In the genomic region with DNA sequence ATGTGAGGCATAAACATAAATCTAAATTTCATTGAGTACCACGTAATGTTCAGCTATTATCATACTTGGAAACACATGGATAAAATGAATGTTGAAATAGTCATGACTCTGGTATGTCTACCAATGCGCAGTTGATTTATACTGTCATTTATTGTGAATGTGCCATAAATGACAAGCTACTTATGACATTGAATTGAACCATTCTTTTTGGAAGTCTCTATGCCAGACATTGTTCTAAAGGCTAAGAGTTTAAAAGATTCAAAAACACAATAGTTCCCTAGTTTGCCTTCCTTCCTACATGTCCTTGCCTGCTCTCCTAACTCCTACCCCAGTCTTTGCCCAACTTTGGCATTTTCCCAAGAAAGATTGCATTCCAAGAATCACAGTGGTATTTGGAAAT, we compare ENCODE assay signal across 22 cellular contexts.
DNase-seq lines count a peak whose midpoint lies in the region; ATAC-seq, FAIRE-seq and TF ChIP-seq lines count a peak whose summit lies in the region.
"Had no signal": no experiment of that assay in that cellular context is flagged by ENCODE, and none has a peak within 500 bp of the region (broad histone marks: within the 10 kb centered on the region; RNA-seq: fewer than 3 reads in every experiment).

No MANE protein-coding gene starts in this region.

- no peak overlapping the region for H3K27ac Mint-ChIP-seq in activated CD8-positive, alpha-beta T cell treated with anti-CD3 and anti-CD28 coated beads for 36 hours
- H3K27ac Mint-ChIP-seq: activated naive CD8-positive, alpha-beta T cell treated with anti-CD3 and anti-CD28 coated beads, Interleukin-2, amount 10 ng/mL, durations not matched to agents 7 days and 5 days; activated T-helper 2 cell treated with anti-CD3 and anti-CD28 coated beads, Interferon-gamma antibody, Interleukin-2, Interleukin-4, amounts not matched to agents 10 μg/mL and 5 μg/mL and 100 μg/mL, durations not matched to agents 14 hours and 24 hours and 36 hours; T-cell had no signal

- TF ChIP-seq EP300 in A549 (IDR thresholded peaks at IDR 0.05): no peak

- no TSS peak for BruUV-seq in endothelial cell of umbilical vein (replicated peaks; lab: Mats Ljungman, UMichigan)

- H3K27me3 ChIP-seq in endothelial cell of umbilical vein (ENCODE audit: control insufficient read depth in 2 of 2, insufficient read depth in 2 of 2, low read length in 2 of 2): no peaks in the 10 kb centered on the region
- H3K27me3 ChIP-seq in right cardiac atrium (ENCODE audit: control insufficient read depth, insufficient read depth): no peaks in the 10 kb centered on the region
- H3K27me3 ChIP-seq: cardiac muscle cell had no signal

- H3K4me1 Mint-ChIP-seq in activated CD8-positive, alpha-beta T cell treated with anti-CD3 and anti-CD28 coated beads for 36 hours (ENCODE audit: low read depth): no peaks in the 10 kb centered on the region
- H3K4me1 Mint-ChIP-seq: activated naive CD8-positive, alpha-beta T cell treated with anti-CD3 and anti-CD28 coated beads, Interleukin-2, amount 10 ng/mL, durations not matched to agents 7 days and 5 days; T-cell had no signal

- H3K4me3 Mint-ChIP-seq in activated CD8-positive, alpha-beta T cell treated with anti-CD3 and anti-CD28 coated beads for 36 hours: no peak overlapping the region
- H3K4me3 Mint-ChIP-seq: activated naive CD8-positive, alpha-beta T cell treated with anti-CD3 and anti-CD28 coated beads, Interleukin-2, amount 10 ng/mL, durations not matched to agents 7 days and 5 days; T-cell had no signal

- H3K9me3 ChIP-seq in A549 (no peaks in the 10 kb centered on the region), endothelial cell of umbilical vein (replicated peaks; ENCODE audit: control insufficient read depth, insufficient read depth, low read length) (no peaks in the 10 kb centered on the region), kidney (ENCODE audit: control insufficient read depth in 1 of 2, low read length in 2 of 2) (no peaks in the 10 kb centered on the region), right cardiac atrium (ENCODE audit: control insufficient read depth, low read length) (no peaks in the 10 kb centered on the region)
- H3K9me3 ChIP-seq: HAP-1, left ventricle myocardium inferior had no signal

- H2AFZ ChIP-seq in endothelial cell of umbilical vein (ENCODE audit: low read depth, low read length): no peak overlapping the region

- H3K79me2 ChIP-seq in endothelial cell of umbilical vein (ENCODE audit: control insufficient read depth, insufficient read depth, low read length): no peaks in the 10 kb centered on the region

- CTCF ChIA-PET in A549 (lab: Yijun Ruan, JAX): no interaction called here
- CTCF ChIA-PET in endothelial cell of umbilical vein (lab: Charles Lee): no interaction called here
- CTCF ChIA-PET in activated CD8-positive, alpha-beta T cell treated with anti-CD3 and anti-CD28 coated beads for 36 hours (lab: Charles Lee): no interaction called here

- intact Hi-C loops in endothelial cell of umbilical vein (cut with micrococcal nuclease): no loop called here
- intact Hi-C loops in kidney (cut with DNase I): no loop called here
- intact Hi-C loops in right cardiac atrium (cut with DNase I): no loop called here
- intact Hi-C loops in activated CD8-positive, alpha-beta T cell treated with anti-CD3 and anti-CD28 coated beads for 36 hours (cut with micrococcal nuclease): no loop called here

- H3K4me2 ChIP-seq in A549: no peak overlapping the region
- no peak overlapping the region for H3K4me2 ChIP-seq in endothelial cell of umbilical vein (ENCODE audit: insufficient read depth, low read length)
- H3K4me2 ChIP-seq: BLaER1 had no signal

- ATAC-seq in A549 (no peak), right cardiac atrium (no peak), HG02763 (IDR thresholded peaks at IDR 0.05; ENCODE audit: unreplicated experiment) (no peak)
- ATAC-seq in activated CD8-positive, alpha-beta T cell treated with anti-CD3 and anti-CD28 coated beads for 36 hours: no peak
- ATAC-seq: HepG2, T-cell had no signal

- no peaks in the 10 kb centered on the region for H4K20me1 ChIP-seq in endothelial cell of umbilical vein (replicated peaks; ENCODE audit: control insufficient read depth, extremely low read depth, insufficient read depth, low read length)
- H4K20me1 ChIP-seq: BLaER1 had no signal

- POLR2A ChIA-PET in A549 (lab: Yijun Ruan, JAX): no interaction called here
- POLR2A ChIA-PET in endothelial cell of umbilical vein (lab: Charles Lee): no interaction called here
- POLR2A ChIA-PET in activated CD8-positive, alpha-beta T cell treated with anti-CD3 and anti-CD28 coated beads for 36 hours (lab: Charles Lee): no interaction called here

- H3K9me3 Mint-ChIP-seq in activated CD8-positive, alpha-beta T cell treated with anti-CD3 and anti-CD28 coated beads for 36 hours: no peaks in the 10 kb centered on the region
- H3K9me3 Mint-ChIP-seq: activated naive CD8-positive, alpha-beta T cell treated with anti-CD3 and anti-CD28 coated beads, Interleukin-2, amount 10 ng/mL, durations not matched to agents 7 days and 5 days; activated T-helper 2 cell treated with anti-CD3 and anti-CD28 coated beads, Interferon-gamma antibody, Interleukin-2, Interleukin-4, amounts not matched to agents 10 μg/mL and 5 μg/mL and 100 μg/mL, durations not matched to agents 14 hours and 24 hours and 36 hours; T-cell had no signal

- peak; percentile 7 for FAIRE-seq in A549 (lab: Jason Lieb, UNC)
- FAIRE-seq in endothelial cell of umbilical vein (lab: Jason Lieb, UNC): no peak
- peak; percentile 52 for FAIRE-seq in kidney (lab: Jason Lieb, UNC)
- FAIRE-seq: HepG2 had no signal

- H3K36me3 Mint-ChIP-seq in activated CD8-positive, alpha-beta T cell treated with anti-CD3 and anti-CD28 coated beads for 36 hours (ENCODE audit: low read depth): no peaks in the 10 kb centered on the region
- H3K36me3 Mint-ChIP-seq: activated naive CD8-positive, alpha-beta T cell treated with anti-CD3 and anti-CD28 coated beads, Interleukin-2, amount 10 ng/mL, durations not matched to agents 7 days and 5 days; T-cell had no signal

- no peaks in the 10 kb centered on the region for H3K9me1 ChIP-seq in endothelial cell of umbilical vein (replicated peaks; ENCODE audit: control insufficient read depth, extremely low read depth, insufficient read depth, low read length)

- no peaks in the 10 kb centered on the region for H3K36me3 ChIP-seq in endothelial cell of umbilical vein (ENCODE audit: control insufficient read depth in 2 of 2, extremely low read depth in 1 of 2, insufficient read depth in 2 of 2, low read length in 2 of 2)
- no peaks in the 10 kb centered on the region for H3K36me3 ChIP-seq in kidney (ENCODE audit: control insufficient read depth in 1 of 2, insufficient read depth in 2 of 2, low read length in 2 of 2)
- H3K36me3 ChIP-seq: BLaER1, cardiac muscle cell, HAP-1, left ventricle myocardium inferior had no signal

- DNase-seq in A549 (ENCODE audit: low read depth in 1 of 2, low spot score in 1 of 2) (no peak), RPMI7951 (ENCODE audit: low read depth) (peak; percentile 0), endothelial cell of umbilical vein (ENCODE audit: low read depth, low spot score) (peak; percentile 1), kidney (no peak), right cardiac atrium (no peak)
- DNase-seq in activated CD4-positive, CD25-positive, alpha-beta regulatory T cell treated with anti-CD3 and anti-CD28 coated beads, Interleukin-2, amount 50 U/mL, for 72 hours: no peak
- no peak for DNase-seq in activated CD8-positive, alpha-beta T cell treated with anti-CD3 and anti-CD28 coated beads for 36 hours
- DNase-seq: activated CD4-positive, alpha-beta T cell treated with anti-CD3 and anti-CD28 coated beads for 48 hours; activated naive CD8-positive, alpha-beta T cell treated with anti-CD3 and anti-CD28 coated beads, Interleukin-2, amount 10 ng/mL, durations not matched to agents 7 days and 5 days; Calu3; dorsolateral prefrontal cortex; glutamatergic neuron; left ventricle myocardium inferior; NCI-H1417; NCI-H526; T-cell had no signal

- no peak for TF ChIP-seq POLR2A in A549 (IDR thresholded peaks at IDR 0.05; ENCODE audit: low read length)
- TF ChIP-seq POLR2A in endothelial cell of umbilical vein (IDR thresholded peaks at IDR 0.05; ENCODE audit: low read depth, low read length): no peak

- H3K4me1 ChIP-seq in A549 (no peaks in the 10 kb centered on the region), endothelial cell of umbilical vein (ENCODE audit: control insufficient read depth, extremely low read depth, insufficient read depth, low read length) (no peaks in the 10 kb centered on the region), kidney (ENCODE audit: control insufficient read depth in 1 of 2, insufficient read depth in 1 of 2, low read depth in 1 of 2, low read length in 2 of 2) (no peaks in the 10 kb centered on the region), right cardiac atrium (ENCODE audit: control insufficient read depth, insufficient read depth, low read length) (no peaks in the 10 kb centered on the region)
- H3K4me1 ChIP-seq: BLaER1, HAP-1, left ventricle myocardium inferior had no signal

- 4% methylated on average over 2 of the region's 2 CpGs for WGBS in A549 (ENCODE audit: missing lambda C conversion rate)
- WGBS in right cardiac atrium: 65% methylated on average over 2 of the region's 2 CpGs

- H3K4me3 ChIP-seq in A549 (no peak overlapping the region), endothelial cell of umbilical vein (replicated peaks in 1 of 3; ENCODE audit: insufficient read depth in 1 of 3, low read depth in 1 of 3, low read length in 3 of 3) (no peak overlapping the region), kidney (ENCODE audit: low read length in 2 of 2) (no peak overlapping the region), right cardiac atrium (ENCODE audit: low read length) (no peak overlapping the region)
- H3K4me3 ChIP-seq: BLaER1, cardiac muscle cell, dorsolateral prefrontal cortex, HAP-1, left ventricle myocardium inferior had no signal

- no peaks in the 10 kb centered on the region for H3K27me3 Mint-ChIP-seq in activated CD8-positive, alpha-beta T cell treated with anti-CD3 and anti-CD28 coated beads for 36 hours
- H3K27me3 Mint-ChIP-seq: activated naive CD8-positive, alpha-beta T cell treated with anti-CD3 and anti-CD28 coated beads, Interleukin-2, amount 10 ng/mL, durations not matched to agents 7 days and 5 days; T-cell had no signal

- no peak for TF ChIP-seq RAD21 in A549 (conservative IDR thresholded peaks at IDR 0.05 in 1 of 2, IDR thresholded peaks at IDR 0.05 in 1 of 2)

- H3K27ac ChIP-seq in A549: no peak overlapping the region
- H3K27ac ChIP-seq in endothelial cell of umbilical vein (ENCODE audit: insufficient read depth, low read depth, low read length): no peak overlapping the region
- H3K27ac ChIP-seq in kidney (ENCODE audit: low read depth in 2 of 2, low read length in 2 of 2): no peak overlapping the region
- no peak overlapping the region for H3K27ac ChIP-seq in right cardiac atrium (ENCODE audit: low read length)
- H3K27ac ChIP-seq: BLaER1, cardiac muscle cell, dorsolateral prefrontal cortex, left ventricle myocardium inferior had no signal

- H3K9ac ChIP-seq in endothelial cell of umbilical vein (replicated peaks; ENCODE audit: extremely low read depth, insufficient read depth, low read length) (no peak overlapping the region), kidney (ENCODE audit: low read length in 2 of 2) (no peak overlapping the region)
- H3K9ac ChIP-seq: BLaER1 had no signal

- TF ChIP-seq CTCF in A549 (IDR thresholded peaks at IDR 0.05) (no peak), endothelial cell of umbilical vein (IDR thresholded peaks at IDR 0.05; ENCODE audit: extremely low read depth in 1 of 2, insufficient read depth in 1 of 2, low read depth in 1 of 2, low read length in 2 of 2) (no peak), kidney (IDR thresholded peaks at IDR 0.05; ENCODE audit: borderline replicate concordance, extremely low read depth, insufficient read depth) (no peak)
- TF ChIP-seq CTCF in activated CD8-positive, alpha-beta T cell treated with anti-CD3 and anti-CD28 coated beads for 36 hours (IDR thresholded peaks at IDR 0.05): no peak

- dilution Hi-C loops in endothelial cell of umbilical vein (cut with MboI; ENCODE audit: extremely low pct_ligation_motif_present, low sequenced_read_pairs): no loop called here

Comparison
In these comparisons a context has a peak if more than half of its experiments do, and no peak if none do; other contexts are left out.
1. DNase-seq: peak in RPMI7951 (single experiment) and endothelial cell of umbilical vein (single experiment); none in A549 (0 of 2), kidney (single experiment), activated CD4-positive, CD25-positive, alpha-beta regulatory T cell treated with anti-CD3 and anti-CD28 coated beads, Interleukin-2, amount 50 U/mL, for 72 hours (single experiment), right cardiac atrium (0 of 3) and activated CD8-positive, alpha-beta T cell treated with anti-CD3 and anti-CD28 coated beads for 36 hours (single experiment).